ENCODE assay signal across 10 cellular contexts in the genomic region with DNA sequence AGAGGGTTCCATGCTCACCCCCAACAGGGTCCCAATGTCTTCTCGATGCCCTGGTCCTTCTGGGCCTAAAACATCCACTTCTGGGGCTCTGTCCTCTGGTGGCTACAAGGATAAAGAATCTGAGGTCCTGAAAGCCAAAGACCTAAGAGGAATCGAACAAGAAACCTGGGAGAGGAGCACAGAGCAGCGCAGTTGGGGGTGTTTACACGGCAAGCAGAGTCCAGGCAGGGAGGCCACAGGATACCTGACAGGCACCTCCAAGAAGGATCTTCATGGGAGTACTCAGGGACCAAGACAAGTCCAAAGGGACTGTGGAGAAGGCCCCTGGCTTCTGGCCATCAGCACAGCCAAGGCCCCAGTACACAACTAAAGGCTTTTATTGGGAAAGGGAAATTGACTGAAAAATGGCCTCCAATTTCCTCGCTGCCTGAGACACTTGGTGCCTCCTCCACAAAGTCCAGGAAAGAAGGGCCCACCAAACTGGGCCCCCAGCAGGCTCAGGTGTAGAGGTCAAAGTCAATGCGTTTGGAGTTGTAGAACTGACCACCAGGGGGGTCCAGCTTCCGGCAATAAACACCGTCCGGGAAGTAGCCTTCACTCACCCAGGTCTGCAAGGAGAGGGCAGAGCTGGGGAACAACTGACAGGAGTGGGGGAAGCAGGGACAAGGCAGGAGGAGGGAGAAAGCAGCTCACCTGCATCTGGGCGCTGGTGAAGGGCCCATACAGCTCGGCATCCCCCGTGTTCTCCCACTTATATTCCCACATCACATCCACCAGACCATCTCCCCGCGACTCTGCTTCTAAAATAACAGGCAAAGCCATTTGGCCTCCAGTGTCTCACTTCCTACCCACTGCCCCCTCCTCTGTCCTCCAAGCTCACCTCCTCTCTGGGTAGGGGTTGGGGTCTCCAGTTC. TPM values are rescaled to one million over a fixed set of nuclear protein-coding genes. Genes with fewer than 3 reads are reported as not detected.
A peak's percentile ranks its signal among the peaks of the same experiment; 100 is the strongest.
DNase-seq lines count a peak whose midpoint lies in the region; ATAC-seq and TF ChIP-seq lines count a peak whose summit lies in the region.
"Had no signal": no experiment of that assay in that cellular context is flagged by ENCODE, and none has a peak within 500 bp of the region (broad histone marks: within the 10 kb centered on the region; RNA-seq: fewer than 3 reads in every experiment).

No MANE protein-coding gene starts in this region.

- intact Hi-C loops in MCF 10A (cut with micrococcal nuclease) (loop anchor here (1.0 kb wide), 1 partner anchor 17 kb away; no protein-coding TSS in a partner anchor), mammary epithelial cell (cut with micrococcal nuclease) (no loop called here)

- in situ Hi-C loops in mammary epithelial cell (cut with MboI; ENCODE audit: low sequenced_read_pairs in 2 of 2): no loop called here
- in situ Hi-C loops in brain microvascular endothelial cell (cut with HindIII; ENCODE audit: low pct_ligation_motif_present, low sequenced_read_pairs): no loop called here

- no peaks in the 10 kb centered on the region for H4K20me1 ChIP-seq in mammary epithelial cell (ENCODE audit: insufficient read depth, low read length)

- POLR2A ChIA-PET in MCF 10A (lab: Yijun Ruan, JAX): interaction anchor here (0.9 to 8.1 kb wide), 5 partner anchors 15 to 57 kb away, joined by 3 to 132 read pairs (median 6); partner anchors contain the start of genes TBC1D10B and ZNF48

- no peak for TF ChIP-seq EP300 in upper lobe of left lung (IDR thresholded peaks at IDR 0.05)

- H3K27me3 ChIP-seq in mammary epithelial cell (ENCODE audit: insufficient read depth, low read length): no peaks in the 10 kb centered on the region
- no peaks in the 10 kb centered on the region for H3K27me3 ChIP-seq in brain microvascular endothelial cell (replicated peaks)
- H3K27me3 ChIP-seq in muscle layer of colon (ENCODE audit: control insufficient read depth in 1 of 2, insufficient read depth in 2 of 2, low read length in 2 of 2): no peaks in the 10 kb centered on the region
- no peaks in the 10 kb centered on the region for H3K27me3 ChIP-seq in upper lobe of left lung

- WGBS in mammary epithelial cell (ENCODE audit: low coverage, missing lambda C conversion rate): 85% methylated on average over 11 of the region's 14 CpGs
- WGBS in upper lobe of left lung, 2 donors: 87 to 92% methylated on average over 14 of the region's 14 CpGs

- H3K36me3 ChIP-seq in mammary epithelial cell (ENCODE audit: insufficient read depth, low read length) (peaks cover 11% of the 10 kb centered on the region), brain microvascular endothelial cell (replicated peaks) (peaks cover 54% of the 10 kb centered on the region), muscle layer of colon (ENCODE audit: insufficient read depth, low read length) (peaks cover 41% of the 10 kb centered on the region), upper lobe of left lung (peaks cover 12 to 53% (median 41%) of the 10 kb centered on the region in 4 donors)

- peaks cover 35% of the 10 kb centered on the region for H3K79me2 ChIP-seq in mammary epithelial cell (ENCODE audit: insufficient read depth, low read length)

- BruUV-seq in MCF 10A (replicated peaks; lab: Mats Ljungman, UMichigan): no TSS peak
- BruUV-seq in mammary epithelial cell (replicated peaks; lab: Mats Ljungman, UMichigan): no TSS peak

- H3K4me1 ChIP-seq in mammary epithelial cell (ENCODE audit: insufficient read depth, low read length): peaks cover 17% of the 10 kb centered on the region
- H3K4me1 ChIP-seq in muscle layer of colon (ENCODE audit: insufficient read depth, low read length): peaks cover 48% of the 10 kb centered on the region
- peaks cover 42 to 54% (median 43%) of the 10 kb centered on the region in 4 donors for H3K4me1 ChIP-seq in upper lobe of left lung

- H3K4me1 Mint-ChIP-seq in MCF 10A (ENCODE audit: insufficient read depth, unreplicated experiment): peaks cover 35% of the 10 kb centered on the region

- no peak overlapping the region for H3K4me2 ChIP-seq in mammary epithelial cell (ENCODE audit: insufficient read depth, low read depth, low read length)

- peak overlapping the region; percentile 47 for H3K4me3 Mint-ChIP-seq in MCF 10A (ENCODE audit: unreplicated experiment)

- ATAC-seq in upper lobe of left lung (ENCODE audit: low FRiP score in 2 of 2) (no peak), HG03159 (IDR thresholded peaks at IDR 0.05; ENCODE audit: unreplicated experiment) (no peak)

- no peak overlapping the region for H3K9ac ChIP-seq in mammary epithelial cell (ENCODE audit: insufficient read depth, low read length)
- peak overlapping the region; percentile 49 for H3K9ac ChIP-seq in muscle layer of colon (ENCODE audit: low read length)

- no peak for TF ChIP-seq POLR2A in upper lobe of left lung (IDR thresholded peaks at IDR 0.05)

- no peaks in the 10 kb centered on the region for H3K9me3 ChIP-seq in mammary epithelial cell (replicated peaks; ENCODE audit: insufficient read depth, low read length)
- H3K9me3 ChIP-seq in muscle layer of colon (ENCODE audit: low read length): no peaks in the 10 kb centered on the region
- no peaks in the 10 kb centered on the region for H3K9me3 ChIP-seq in upper lobe of left lung

- CTCF ChIA-PET in MCF 10A (lab: Yijun Ruan, JAX) (interaction anchor here (0.6 to 1.8 kb wide), 4 partner anchors 16 to 58 kb away, joined by 3 to 5 read pairs (median 4); no protein-coding TSS in a partner anchor), mammary epithelial cell (lab: Charles Lee; ENCODE audit: low non-redundant PET) (no interaction called here)

- peaks cover 57% of the 10 kb centered on the region for H3K36me3 Mint-ChIP-seq in MCF 10A (ENCODE audit: insufficient read depth, unreplicated experiment)

- H3K4me3 ChIP-seq in mammary epithelial cell (replicated peaks in 1 of 3; ENCODE audit: insufficient read depth in 1 of 3, low read depth in 2 of 3, low read length in 3 of 3) (no peak overlapping the region), brain microvascular endothelial cell (ENCODE audit: low read depth, low read length) (no peak overlapping the region), muscle layer of colon (ENCODE audit: low read depth in 1 of 2, low read length in 2 of 2) (no peak overlapping the region), upper lobe of left lung (no peak overlapping the region)

- H2AFZ ChIP-seq in mammary epithelial cell (ENCODE audit: low read depth, low read length): no peak overlapping the region

- no peaks in the 10 kb centered on the region for H3K9me3 Mint-ChIP-seq in MCF 10A (ENCODE audit: unreplicated experiment)

- TF ChIP-seq CTCF in MCF 10A (IDR thresholded peaks at IDR 0.05; ENCODE audit: unreplicated experiment) (no peak), mammary epithelial cell (conservative IDR thresholded peaks at IDR 0.05 in 1 of 2, IDR thresholded peaks at IDR 0.05 in 1 of 2; ENCODE audit: extremely low read depth in 1 of 2, insufficient read depth in 1 of 2, low read depth in 1 of 2, low read length in 2 of 2) (peak in 1 of 2 donors; percentile 13), brain microvascular endothelial cell (IDR thresholded peaks at IDR 0.05; ENCODE audit: low read depth, low read length, missing control alignments) (peak; percentile 44), upper lobe of left lung (IDR thresholded peaks at IDR 0.05) (no peak)

- H3K27ac ChIP-seq in mammary epithelial cell (ENCODE audit: insufficient read depth, low read depth, low read length) (no peak overlapping the region), brain microvascular endothelial cell (peak overlapping the region; percentile 51), muscle layer of colon (ENCODE audit: low read depth, low read length) (peak overlapping the region; percentile 82), upper lobe of left lung (peak overlapping the region; percentile 46 to 97 (median 76))

- H3K27ac Mint-ChIP-seq in MCF 10A (ENCODE audit: low read depth, unreplicated experiment): peak overlapping the region; percentile 61

- dilution Hi-C loops in mammary epithelial cell (cut with HindIII; ENCODE audit: low sequenced_read_pairs): loop anchor here (25.0 kb wide), 1 partner anchor 390 kb away; the partner anchor contains the start of genes TAOK2 and TMEM219

- no peaks in the 10 kb centered on the region for H3K27me3 Mint-ChIP-seq in MCF 10A (ENCODE audit: insufficient read depth, unreplicated experiment)

- DNase-seq in MCF 10A (ENCODE audit: unreplicated experiment) (no peak), mammary epithelial cell (no peak), brain microvascular endothelial cell (no peak), upper lobe of left lung (no peak), DMS79 treated with DMSO at 0.1 percent for 48 hours (lab: John Stamatoyannopoulos, UW) (no peak), ureter (ENCODE audit: low spot score) (no peak)
- DNase-seq: NCI-H1930 had no signal

RNA-seq across cellular contexts. Expression of gene CD2BP2, which starts 2.4 kb away (rescaled TPM):
- total RNA-seq in MCF 10A (2022) (48.4 and 58.9 TPM in 2 replicates), mammary epithelial cell (10 to 100 TPM; 38.3 to 55.2 TPM), upper lobe of left lung (10 to 100 TPM; 24.2 to 63.7 (median 38.8) TPM), ureter (69.0 TPM)
- 30.8 TPM for polyA plus RNA-seq in mammary epithelial cell
- 18.2 TPM for polyA minus RNA-seq in mammary epithelial cell

RNA-seq across cellular contexts. Expression of gene TBC1D10B, which starts 17.5 kb away (rescaled TPM):
- total RNA-seq in MCF 10A (2022) (46.5 and 48.0 TPM in 2 replicates), mammary epithelial cell (10 to 100 TPM; 27.3 to 45.5 TPM), upper lobe of left lung (10 to 100 TPM; 31.1 to 71.2 (median 40.3) TPM), ureter (36.9 TPM)
- 26.3 TPM for polyA plus RNA-seq in mammary epithelial cell
- polyA minus RNA-seq in mammary epithelial cell: 49.4 TPM

RNA-seq across cellular contexts. Expression of gene MYL11, which starts 21.9 kb away (rescaled TPM):
- total RNA-seq in MCF 10A (2022): 1.2 and 1.6 TPM in 2 replicates
- total RNA-seq in mammary epithelial cell: not detected
- polyA plus RNA-seq in mammary epithelial cell: 0.29 TPM
- polyA minus RNA-seq in mammary epithelial cell: not detected
- total RNA-seq in upper lobe of left lung: 1 to 10 TPM in 1 of 6 donors, not detected in 5; 1.6 TPM
- total RNA-seq in ureter: 2.9 TPM
- total RNA-seq: T-helper 1 cell treated with Interleukin-12 subunit alpha and Interleukin-12 subunit beta and Interleukin-4 antibody, amounts not matched to agents 30 ng/mL and 1 ng/mL, for 36 hours had no signal

RNA-seq across cellular contexts. Expression of gene SEPTIN1, which starts 29.6 kb away (rescaled TPM):
- total RNA-seq in MCF 10A (2022) (1.3 and 1.7 TPM in 2 replicates), mammary epithelial cell (1 to 10 TPM in 1 of 2 donors, not detected in 1; 2.0 TPM), upper lobe of left lung (10 to 100 TPM in 1 of 6 donors, 1 to 10 TPM in 5; 3.5 to 13.6 (median 7.1) TPM), ureter (8.2 TPM)
- 0.03 TPM for polyA plus RNA-seq in mammary epithelial cell
- not detected for polyA minus RNA-seq in mammary epithelial cell

RNA-seq across cellular contexts. Expression of gene ZNF48, which starts 42.5 kb away (rescaled TPM):
- total RNA-seq in MCF 10A (2022): 11.0 and 12.4 TPM in 2 replicates
- total RNA-seq in mammary epithelial cell: 10 to 100 TPM in 1 of 2 donors, 1 to 10 TPM in 1; 8.8 to 17.7 TPM
- polyA plus RNA-seq in mammary epithelial cell: 4.7 TPM
- 17.0 TPM for polyA minus RNA-seq in mammary epithelial cell
- 10 to 100 TPM in 3 of 6 donors, 1 to 10 TPM in 3; 6.8 to 29.2 (median 10.9) TPM for total RNA-seq in upper lobe of left lung
- total RNA-seq in ureter: 8.1 TPM
